ENCODE assay signal across 1 cellular context in the genomic region with DNA sequence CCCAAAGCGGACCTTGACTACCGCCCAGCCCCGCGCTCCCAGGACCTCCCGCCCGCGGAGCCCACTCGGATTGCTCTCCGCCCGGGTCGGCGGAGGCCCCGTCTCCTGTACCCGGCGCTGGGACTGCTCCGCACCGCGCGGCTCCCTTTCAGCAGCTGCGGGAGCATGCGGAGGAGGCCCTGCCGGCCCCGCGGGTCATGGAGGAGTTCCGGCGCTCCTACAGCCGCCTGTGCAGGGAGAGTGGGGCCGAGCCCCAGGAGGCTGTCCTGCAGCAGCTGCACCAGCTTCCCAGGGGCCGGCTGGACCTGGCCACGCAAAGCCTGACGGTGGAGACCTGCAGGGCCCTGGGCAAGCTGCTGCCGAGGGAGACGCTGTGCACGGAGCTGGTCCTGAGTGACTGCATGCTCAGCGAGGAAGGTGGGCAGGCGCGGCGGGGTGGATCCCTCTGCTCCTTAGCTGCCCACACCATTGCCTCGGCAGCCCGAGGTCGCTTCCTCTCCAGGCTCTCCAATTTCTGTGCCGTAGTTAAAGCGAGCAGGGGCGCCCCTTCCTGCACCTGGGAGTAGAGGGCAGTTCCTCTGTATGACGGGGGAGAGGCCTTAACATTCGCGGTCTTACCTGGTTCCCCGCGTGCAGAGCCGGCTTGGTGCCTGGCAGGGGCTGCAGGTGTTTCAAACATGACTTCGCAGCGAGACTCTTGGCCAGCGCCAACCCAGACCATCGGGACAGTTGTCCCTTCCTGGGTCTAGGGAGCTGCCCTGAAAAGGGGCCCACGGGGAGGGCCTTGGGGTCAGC.
TF ChIP-seq lines count a peak whose summit lies in the region.

No MANE protein-coding gene starts in this region.

TF ChIP-seq in H1, 55 proteins besides CTCF, POLR2A, EP300 and RAD21:
- TF ChIP-seq KDM4A (IDR thresholded peaks at IDR 0.05; ENCODE audit: low read depth, low read length, severe bottlenecking), result peak; percentile 78
- TF ChIP-seq BRCA1 (IDR thresholded peaks at IDR 0.05; ENCODE audit: low read depth, low read length), result no peak
- peak; percentile 55 for TF ChIP-seq PHF8 (conservative IDR thresholded peaks at IDR 0.05; ENCODE audit: low read depth, low read length)
